Comparison of ENCODE assay signal across 23 cellular contexts in the genomic region with DNA sequence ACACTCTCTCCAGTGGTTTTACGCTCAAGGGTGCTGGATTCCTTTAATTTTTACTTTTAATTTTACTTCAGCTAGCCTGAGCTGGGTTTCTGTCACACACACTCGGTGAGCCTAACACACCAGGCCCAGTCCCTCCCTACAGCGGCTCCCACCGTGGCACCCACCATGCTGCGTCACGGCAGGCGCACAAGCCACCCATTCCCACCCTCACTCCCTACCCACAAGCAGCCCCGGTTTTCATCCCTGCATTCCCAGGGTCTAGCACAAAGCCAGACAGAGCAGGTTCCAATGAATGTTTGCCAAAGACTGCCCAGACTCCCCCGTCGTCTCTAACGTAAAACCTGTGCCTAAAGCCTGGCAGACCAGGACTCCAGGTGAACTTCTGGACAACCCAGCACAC. TPM values are rescaled to one million over a fixed set of nuclear protein-coding genes. Genes with fewer than 3 reads are reported as not detected.
DNase-seq lines count a peak whose midpoint lies in the region; ATAC-seq and TF ChIP-seq lines count a peak whose summit lies in the region.
"Had no signal": no experiment of that assay in that cellular context is flagged by ENCODE, and none has a peak within 500 bp of the region (broad histone marks: within the 10 kb centered on the region; RNA-seq: fewer than 3 reads in every experiment).

No MANE protein-coding gene starts in this region.

- ATAC-seq in right lobe of liver (no peak), HG03342 (IDR thresholded peaks at IDR 0.05; ENCODE audit: unreplicated experiment) (no peak)
- ATAC-seq: activated CD8-positive, alpha-beta T cell treated with anti-CD3 and anti-CD28 coated beads, Interleukin-2, amount 10 ng/mL, durations not matched to agents 7 days and 5 days; CD8-positive, alpha-beta T cell; effector memory CD8-positive, alpha-beta T cell had no signal

- H3K9me3 ChIP-seq in H9 (ENCODE audit: control insufficient read depth, low read depth, low read length), result no peaks in the 10 kb centered on the region
- H3K9me3 ChIP-seq in WERI-Rb-1 (ENCODE audit: severe bottlenecking), result no peaks in the 10 kb centered on the region
- H3K9me3 ChIP-seq in right lobe of liver, result no peaks in the 10 kb centered on the region
- no peaks in the 10 kb centered on the region for H3K9me3 ChIP-seq in sigmoid colon
- H3K9me3 ChIP-seq: tibial nerve had no signal

- no peak overlapping the region for H3T11ph ChIP-seq in H9 (ENCODE audit: low read length)

- no peak overlapping the region for H4K91ac ChIP-seq in H9 (ENCODE audit: insufficient read length, low read depth, low read length)

- H3K4me2 ChIP-seq in H9 (ENCODE audit: insufficient read depth, insufficient read length, low read length), result no peak overlapping the region

- H2BK5ac ChIP-seq in H9 (ENCODE audit: insufficient read length, low read length), result no peak overlapping the region

- no peak overlapping the region for H3K4ac ChIP-seq in H9 (ENCODE audit: low read depth, low read length)

- H2BK12ac ChIP-seq in H9 (ENCODE audit: insufficient read length, low read depth, low read length), result no peak overlapping the region

- no peaks in the 10 kb centered on the region for H3K27me3 ChIP-seq in H9 (ENCODE audit: insufficient read depth, low read length)
- no peaks in the 10 kb centered on the region for H3K27me3 ChIP-seq in WERI-Rb-1 (ENCODE audit: insufficient read depth, low read depth, severe bottlenecking)
- no peaks in the 10 kb centered on the region for H3K27me3 ChIP-seq in right lobe of liver
- no peaks in the 10 kb centered on the region for H3K27me3 ChIP-seq in sigmoid colon
- H3K27me3 ChIP-seq: tibial nerve had no signal

- H3K27me3 Mint-ChIP-seq in H9 (ENCODE audit: low read depth), result no peaks in the 10 kb centered on the region
- H3K27me3 Mint-ChIP-seq: activated naive CD4-positive, alpha-beta T cell treated with anti-CD3 and anti-CD28 coated beads, Interleukin-2, amount 50 U/mL, for 24 hours; effector memory CD8-positive, alpha-beta T cell; naive B cell had no signal

- H3K56ac ChIP-seq in H9 (ENCODE audit: insufficient read length, low read depth, low read length), result no peak overlapping the region

- H3K4me3 Mint-ChIP-seq in H9, result peak overlapping the region in 1 of 2 experiments; percentile 7; a peak in 1 of 5 replicates
- H3K4me3 Mint-ChIP-seq: activated CD8-positive, alpha-beta T cell treated with anti-CD3 and anti-CD28 coated beads, Interleukin-2, amount 10 ng/mL, durations not matched to agents 7 days and 5 days; activated naive CD4-positive, alpha-beta T cell treated with anti-CD3 and anti-CD28 coated beads, Interleukin-2, amount 50 U/mL, for 24 hours; CD8-positive, alpha-beta T cell; effector memory CD8-positive, alpha-beta T cell had no signal

- H4K20me1 ChIP-seq in H9 (ENCODE audit: control insufficient read depth, insufficient read depth, insufficient read length), result no peaks in the 10 kb centered on the region

- TF ChIP-seq EP300 in sigmoid colon (IDR thresholded peaks at IDR 0.05), result no peak

- no peak overlapping the region for H4K8ac ChIP-seq in H9 (replicated peaks; ENCODE audit: insufficient read length, low read depth, low read length)

- H3K36me3 ChIP-seq in WERI-Rb-1 (peaks cover 85% of the 10 kb centered on the region), right lobe of liver (peaks cover 0 to 78% (median 51%) of the 10 kb centered on the region in 4 donors), sigmoid colon (peaks cover 75 to 100% (median 88%) of the 10 kb centered on the region in 4 donors)

- H2BK20ac ChIP-seq in H9 (ENCODE audit: low read depth, low read length, poor library complexity, severe bottlenecking), result no peak overlapping the region

- no peak overlapping the region for H2AFZ ChIP-seq in H9 (ENCODE audit: low read length)
- H2AFZ ChIP-seq: parathyroid adenoma had no signal

- no peaks in the 10 kb centered on the region for H3K4me1 ChIP-seq in H9 (ENCODE audit: insufficient read depth, low read length)
- peaks cover 0 to 37% (median 18%) of the 10 kb centered on the region in 4 donors for H3K4me1 ChIP-seq in right lobe of liver
- no peaks in the 10 kb centered on the region for H3K4me1 ChIP-seq in sigmoid colon
- H3K4me1 ChIP-seq: parathyroid adenoma, tibial nerve had no signal

- H3K4me3 ChIP-seq in WERI-Rb-1 (ENCODE audit: low read depth, low read length) (no peak overlapping the region), right lobe of liver (no peak overlapping the region), sigmoid colon (no peak overlapping the region)
- H3K4me3 ChIP-seq: tibial nerve had no signal

- no peaks in the 10 kb centered on the region for H3K9me3 Mint-ChIP-seq in H9
- H3K9me3 Mint-ChIP-seq: activated naive CD4-positive, alpha-beta T cell treated with anti-CD3 and anti-CD28 coated beads, Interleukin-2, amount 50 U/mL, for 24 hours; CD8-positive, alpha-beta T cell; effector memory CD8-positive, alpha-beta T cell; naive B cell had no signal

- H3K79me2 ChIP-seq in H9 (ENCODE audit: insufficient read depth, low read length), result no peaks in the 10 kb centered on the region
- H3K79me2 ChIP-seq: parathyroid adenoma had no signal

- no peak overlapping the region for H3K23ac ChIP-seq in H9 (ENCODE audit: insufficient read length, low read depth, low read length)

- no peak overlapping the region for H3K18ac ChIP-seq in H9 (ENCODE audit: insufficient read length, low read depth, low read length)

- no peak overlapping the region for H2BK15ac ChIP-seq in H9 (ENCODE audit: low read depth, low read length)

- peaks cover 7 to 11% of the 10 kb centered on the region in 2 experiments for H3K4me1 Mint-ChIP-seq in H9
- H3K4me1 Mint-ChIP-seq: activated naive CD4-positive, alpha-beta T cell treated with anti-CD3 and anti-CD28 coated beads, Interleukin-2, amount 50 U/mL, for 24 hours had no signal

- no peaks in the 10 kb centered on the region for H3K23me2 ChIP-seq in H9 (ENCODE audit: insufficient read length, low read depth, low read length, poor library complexity, severe bottlenecking)

- no peak overlapping the region for H4K5ac ChIP-seq in H9 (ENCODE audit: insufficient read length, low read depth, low read length)

- no peak overlapping the region for H3K9ac ChIP-seq in H9 (ENCODE audit: extremely low read depth, insufficient read length, low read length)
- H3K9ac ChIP-seq: parathyroid adenoma had no signal

- TF ChIP-seq POLR2A in right lobe of liver (IDR thresholded peaks at IDR 0.05) (no peak), sigmoid colon (IDR thresholded peaks at IDR 0.05) (no peak)

- no peak overlapping the region for H3K14ac ChIP-seq in H9 (ENCODE audit: insufficient read depth, low read length)

- DNase-seq in H9 (peak; percentile 5), WERI-Rb-1 (peak; percentile 1), right lobe of liver (peak in 2 of 3 donors; percentile 30 to 31), sigmoid colon (peak; percentile 45), NCI-H2227 (lab: John Stamatoyannopoulos, UW; ENCODE audit: unreplicated experiment) (no peak), NCI-H446 (lab: John Stamatoyannopoulos, UW) (no peak)
- DNase-seq: activated CD8-positive, alpha-beta T cell treated with anti-CD3 and anti-CD28 coated beads, Interleukin-2, amount 10 ng/mL, durations not matched to agents 7 days and 5 days; activated T-cell treated with anti-CD3 and anti-CD28 coated beads, Interleukin-2, amount 50 U/mL, for 1 hour; CD8-positive, alpha-beta T cell; DMS53; effector memory CD8-positive, alpha-beta T cell; glutamatergic neuron; Kasumi-1; naive B cell; NCI-H1105; NCI-H524; RPMI8226; stimulated activated naive CD4-positive, alpha-beta T cell treated with Interleukin-2 at 50 U/mL for 16 hours; T-helper 9 cell had no signal

- intact Hi-C loops in right lobe of liver (cut with DNase I) (no loop called here), sigmoid colon (cut with DNase I) (no loop called here)

- no peak overlapping the region for H3K27ac ChIP-seq in H9 (ENCODE audit: insufficient read length, low read depth, low read length)
- H3K27ac ChIP-seq in WERI-Rb-1, result no peak overlapping the region
- H3K27ac ChIP-seq in right lobe of liver, result no peak overlapping the region
- H3K27ac ChIP-seq in sigmoid colon, result no peak overlapping the region
- H3K27ac ChIP-seq: parathyroid adenoma, tibial nerve had no signal

- no peak for TF ChIP-seq CTCF in H9 (conservative IDR thresholded peaks at IDR 0.05)
- no peak for TF ChIP-seq CTCF in WERI-Rb-1 (IDR thresholded peaks at IDR 0.05; ENCODE audit: low read depth, low read length)
- TF ChIP-seq CTCF in right lobe of liver (IDR thresholded peaks at IDR 0.05), result no peak
- no peak for TF ChIP-seq CTCF in sigmoid colon (IDR thresholded peaks at IDR 0.05)

- H3K79me1 ChIP-seq in H9 (ENCODE audit: insufficient read depth, low read depth, low read length, poor library complexity, severe bottlenecking), result no peaks in the 10 kb centered on the region

- H3K27ac Mint-ChIP-seq in H9, result peak overlapping the region in 1 of 3 experiments; percentile 56; a peak in 2 of 7 replicates
- H3K27ac Mint-ChIP-seq: activated CD8-positive, alpha-beta T cell treated with anti-CD3 and anti-CD28 coated beads, Interleukin-2, amount 10 ng/mL, durations not matched to agents 7 days and 5 days; activated naive CD4-positive, alpha-beta T cell treated with anti-CD3 and anti-CD28 coated beads, Interleukin-2, amount 50 U/mL, for 24 hours; CD8-positive, alpha-beta T cell; effector memory CD8-positive, alpha-beta T cell had no signal

- no peak overlapping the region for H2BK120ac ChIP-seq in H9 (ENCODE audit: low read depth, low read length, poor library complexity, severe bottlenecking)

- no peak overlapping the region for H2AK5ac ChIP-seq in H9 (ENCODE audit: insufficient read length, low read length)

- WGBS in H9 (ENCODE audit: extremely low coverage, insufficient read length, low lambda C conversion rate), result no CpG with 5 or more reads among the region's 11 CpGs
- WGBS in right lobe of liver (ENCODE audit: insufficient coverage, low coverage, low lambda C conversion rate, missing lambda C conversion rate), result 91% methylated on average over 11 of the region's 11 CpGs
- WGBS in sigmoid colon, 2 donors, result 89 to 92% methylated on average over 11 of the region's 11 CpGs

- H3K36me3 Mint-ChIP-seq in H9 (ENCODE audit: insufficient read depth in 1 of 3, low read depth in 3 of 3), result peaks cover 38 to 92% (median 83%) of the 10 kb centered on the region in 3 experiments

RNA-seq across cellular contexts. Expression of a gene that starts 50.3 kb away (rescaled TPM):
- total RNA-seq in H9 (2021), result 0.22 and 0.42 TPM in 2 replicates
- total RNA-seq in right lobe of liver, result 1 to 10 TPM in 1 of 6 experiments, under 1 TPM in 4, not detected in 1; 0.11 to 1.0 (median 0.39) TPM
- under 1 TPM; under 0.01 to 0.83 (median 0.60) TPM for total RNA-seq in sigmoid colon
- polyA plus RNA-seq in sigmoid colon, result 1 to 10 TPM in 1 of 3 donors, under 1 TPM in 2; 0.60 to 1.6 (median 0.69) TPM

RNA-seq across cellular contexts. Expression of a gene that starts 50.4 kb away (rescaled TPM):
- total RNA-seq in H9 (2021) (48.5 and 53.0 TPM in 2 replicates), right lobe of liver (10 to 100 TPM; 25.9 to 63.6 (median 31.7) TPM), sigmoid colon (10 to 100 TPM; 22.9 to 30.5 (median 25.5) TPM)
- 10 to 100 TPM; 63.7 to 80.7 (median 66.4) TPM for polyA plus RNA-seq in sigmoid colon

Comparison
In these comparisons a context has a peak if more than half of its experiments do, and no peak if none do; other contexts are left out.
1. DNase-seq: peak in H9 (single experiment), WERI-Rb-1 (single experiment), right lobe of liver (2 of 3) and sigmoid colon (single experiment); none in NCI-H2227 (single experiment) and NCI-H446 (0 of 2).